Comparison of ENCODE assay signal across 18 cellular contexts in the genomic region with DNA sequence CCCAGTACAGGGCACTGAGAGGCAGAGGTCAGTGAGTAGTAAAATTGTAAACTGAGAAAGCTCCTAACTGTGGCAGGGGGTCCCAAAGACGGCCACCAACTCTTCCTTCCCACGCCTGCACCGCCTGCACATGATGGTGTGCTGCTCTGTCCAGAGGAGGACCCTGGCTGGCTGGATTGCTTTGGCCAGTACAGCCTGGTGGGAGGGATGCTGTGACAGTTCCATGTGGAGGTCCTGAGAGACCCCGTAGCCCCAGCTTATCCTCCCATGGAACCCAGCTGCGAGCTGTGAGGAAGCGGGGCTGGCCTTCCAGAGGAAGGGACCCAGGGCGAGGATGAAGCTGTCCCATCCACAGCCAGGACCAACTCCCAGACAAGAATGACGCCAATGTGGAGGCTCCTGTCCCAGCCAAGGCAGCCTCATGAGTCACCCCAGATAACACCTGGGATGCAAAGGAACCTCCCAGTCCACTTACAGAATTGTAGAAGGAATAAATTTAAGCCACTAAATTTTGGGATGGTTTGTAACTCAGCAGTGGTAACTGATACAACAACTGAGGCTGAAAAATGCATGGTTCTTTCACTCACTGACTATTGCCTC. TPM values are rescaled to one million over a fixed set of nuclear protein-coding genes. Genes with fewer than 3 reads are reported as not detected.
DNase-seq lines count a peak whose midpoint lies in the region; ATAC-seq, FAIRE-seq and TF ChIP-seq lines count a peak whose summit lies in the region.
"Had no signal": no experiment of that assay in that cellular context is flagged by ENCODE, and none has a peak within 500 bp of the region (broad histone marks: within the 10 kb centered on the region; RNA-seq: fewer than 3 reads in every experiment).

No MANE protein-coding gene starts in this region.

- intact Hi-C loops in CD4-positive, alpha-beta memory T cell (cut with micrococcal nuclease), result loop anchor here (2.0 to 10.0 kb wide), 6 partner anchors 17 to 1638 kb away; partner anchors contain the start of genes CST7, NAPB and PYGB
- intact Hi-C loops in PC-3 (cut with micrococcal nuclease), result no loop called here

- no peak for DNase-seq in CD4-positive, alpha-beta memory T cell
- DNase-seq in PC-3 (peak; percentile 13), small intestine (peak; percentile 54), DMS114 treated with DMSO at 0.1 percent for 48 hours (lab: John Stamatoyannopoulos, UW; ENCODE audit: unreplicated experiment) (no peak)
- DNase-seq: hippocampal formation; kidney glomerular epithelial cell; midbrain; NCI-H187; NCI-H446; Right ventricle myocardium superior; stimulated activated CD4-positive, alpha-beta T cell treated with anti-CD3 and anti-CD28 coated beads, Interleukin-4, amount 100 ng/mL, for 1 hour; T-helper 1 cell; WERI-Rb-1 had no signal

- no TSS peak for BruUV-seq in PC-3 (replicated peaks; lab: Mats Ljungman, UMichigan)

- H3K9me2 ChIP-seq in PC-3 (replicated peaks; ENCODE audit: low read length), result no peaks in the 10 kb centered on the region

- no peaks in the 10 kb centered on the region for H3K27me3 ChIP-seq in CD4-positive, alpha-beta memory T cell (ENCODE audit: insufficient read depth, low read length)
- H3K27me3 ChIP-seq in PC-3 (ENCODE audit: low read length) (peaks cover 37% of the 10 kb centered on the region), gastroesophageal sphincter (no peaks in the 10 kb centered on the region), small intestine (ENCODE audit: control insufficient read depth in 2 of 2, insufficient read depth in 2 of 2, low read length in 2 of 2) (no peaks in the 10 kb centered on the region)

- no peaks in the 10 kb centered on the region for H3K79me2 ChIP-seq in PC-3 (ENCODE audit: low read length)

- peak overlapping the region in 2 of 8 donors; percentile 31 to 56 for H3K4me3 Mint-ChIP-seq in CD4-positive, alpha-beta memory T cell

- H3K4me3 ChIP-seq in CD4-positive, alpha-beta memory T cell (ENCODE audit: low read length in 2 of 2), result no peak overlapping the region
- no peak overlapping the region for H3K4me3 ChIP-seq in PC-3 (ENCODE audit: low read length)
- no peak overlapping the region for H3K4me3 ChIP-seq in gastroesophageal sphincter
- H3K4me3 ChIP-seq in small intestine (ENCODE audit: low read depth in 1 of 2, low read length in 2 of 2), result no peak overlapping the region

- FAIRE-seq in small intestine (lab: Jason Lieb, UNC), result no peak

- peaks cover 2 to 13% of the 10 kb centered on the region in 2 donors for H3K36me3 Mint-ChIP-seq in CD4-positive, alpha-beta memory T cell

- H2AFZ ChIP-seq in PC-3 (ENCODE audit: low read length), result no peak overlapping the region

- WGBS in gastroesophageal sphincter (ENCODE audit: low coverage in 1 of 2), 2 donors, result 90% methylated on average over 3 of the region's 8 CpGs; no CpG with 5 or more reads in 1 of the 2 donors
- whole genome bisulfite sequencing in small intestine, 3 donors, result 78 to 87% (median 85%) methylated on average over 8 of the region's 8 CpGs

- ATAC-seq in PC-3 (no peak), gastroesophageal sphincter (no peak), GM18868 (IDR thresholded peaks at IDR 0.05; ENCODE audit: unreplicated experiment) (no peak), HG03432 (IDR thresholded peaks at IDR 0.05; ENCODE audit: unreplicated experiment) (no peak)

- H3K9ac ChIP-seq in PC-3 (ENCODE audit: low read length), result no peak overlapping the region

- peaks cover 16 to 42% (median 27%) of the 10 kb centered on the region in 4 donors for H3K4me1 Mint-ChIP-seq in CD4-positive, alpha-beta memory T cell

- peak overlapping the region in 6 of 7 donors; percentile 17 to 96 (median 77) for H3K27ac Mint-ChIP-seq in CD4-positive, alpha-beta memory T cell
- H3K27ac Mint-ChIP-seq: activated T-helper 1 cell treated with anti-CD3 and anti-CD28 coated beads, Interleukin-12 subunit alpha, Interleukin-12 subunit beta, Interleukin-2, Interleukin-4 antibody, amounts not matched to agents 30 ng/mL and 10 ng/mL and 1 ng/mL, durations not matched to agents 14 hours and 24 hours and 36 hours had no signal

- CTCF ChIA-PET in CD4-positive, alpha-beta memory T cell (lab: Charles Lee; ENCODE audit: partially characterized antibody), result interaction anchor here (0.8 to 12.0 kb wide), 5 partner anchors 14 to 129 kb away, joined by 3 to 260 read pairs (median 3); partner anchors contain the start of gene APMAP
- CTCF ChIA-PET in PC-3 (lab: Charles Lee), result interaction anchor here (1.7 kb wide), 1 partner anchor 66 kb away, joined by 11 read pairs; no protein-coding TSS in a partner anchor

- H3K27me3 Mint-ChIP-seq in CD4-positive, alpha-beta memory T cell, result peaks cover 2% of the 10 kb centered on the region in 2 donors

- H3F3A ChIP-seq in PC-3 (ENCODE audit: low read length, unreplicated experiment), result no peaks in the 10 kb centered on the region

- no peaks in the 10 kb centered on the region for H3K9me3 Mint-ChIP-seq in CD4-positive, alpha-beta memory T cell
- H3K9me3 Mint-ChIP-seq: activated T-helper 1 cell treated with anti-CD3 and anti-CD28 coated beads, Interleukin-12 subunit alpha, Interleukin-12 subunit beta, Interleukin-2, Interleukin-4 antibody, amounts not matched to agents 30 ng/mL and 10 ng/mL and 1 ng/mL, durations not matched to agents 14 hours and 24 hours and 36 hours had no signal

- POLR2A ChIA-PET in CD4-positive, alpha-beta memory T cell (lab: Charles Lee; ENCODE audit: partially characterized antibody), result interaction anchor here (0.9 to 4.4 kb wide), 4 partner anchors 23 to 135 kb away, joined by 3 to 60 read pairs (median 45); partner anchors contain the start of genes APMAP and ENTPD6
- POLR2A ChIA-PET in PC-3 (lab: Charles Lee; ENCODE audit: unreplicated experiment), result no interaction called here

- peaks cover 33% of the 10 kb centered on the region for H3K4me1 ChIP-seq in CD4-positive, alpha-beta memory T cell (ENCODE audit: insufficient read depth, low read length)
- H3K4me1 ChIP-seq in PC-3 (ENCODE audit: insufficient read depth, low read length) (peaks cover 26% of the 10 kb centered on the region), gastroesophageal sphincter (peaks cover 0 to 37% (median 25%) of the 10 kb centered on the region in 3 donors), small intestine (ENCODE audit: control insufficient read depth in 2 of 2, insufficient read depth in 1 of 2, low read depth in 1 of 2, low read length in 1 of 2) (peaks cover 5 to 9% of the 10 kb centered on the region in 2 donors)

- no peaks in the 10 kb centered on the region for H3K9me3 ChIP-seq in CD4-positive, alpha-beta memory T cell (ENCODE audit: control insufficient read depth in 1 of 2, low read length in 2 of 2)
- no peaks in the 10 kb centered on the region for H3K9me3 ChIP-seq in PC-3 (ENCODE audit: low read length)
- H3K9me3 ChIP-seq in gastroesophageal sphincter, result no peaks in the 10 kb centered on the region
- no peaks in the 10 kb centered on the region for H3K9me3 ChIP-seq in small intestine (ENCODE audit: control insufficient read depth, low read depth)

- no peaks in the 10 kb centered on the region for H4K20me1 ChIP-seq in PC-3 (ENCODE audit: low read length)

- TF ChIP-seq CTCF in PC-3 (conservative IDR thresholded peaks at IDR 0.05; ENCODE audit: low read depth, low read length) (no peak), gastroesophageal sphincter (IDR thresholded peaks at IDR 0.05) (no peak)

- peaks cover 3% of the 10 kb centered on the region for H3K36me3 ChIP-seq in CD4-positive, alpha-beta memory T cell (ENCODE audit: insufficient read depth, low read length)
- H3K36me3 ChIP-seq in PC-3 (ENCODE audit: low read depth, low read length) (no peaks in the 10 kb centered on the region), gastroesophageal sphincter (no peaks in the 10 kb centered on the region), small intestine (ENCODE audit: control insufficient read depth in 2 of 2, insufficient read depth in 2 of 2, low read length in 2 of 2) (no peaks in the 10 kb centered on the region)
- H3K36me3 ChIP-seq: WERI-Rb-1 had no signal

- no peak overlapping the region for H3K27ac ChIP-seq in CD4-positive, alpha-beta memory T cell (ENCODE audit: low read depth, low read length)
- H3K27ac ChIP-seq in PC-3 (ENCODE audit: low read length) (no peak overlapping the region), gastroesophageal sphincter (peak overlapping the region in 3 of 4 donors; percentile 95 to 97 (median 96)), small intestine (ENCODE audit: low read depth in 1 of 2, low read length in 1 of 2) (no peak overlapping the region)
- H3K27ac ChIP-seq: WERI-Rb-1 had no signal

- no peak for TF ChIP-seq EP300 in gastroesophageal sphincter (IDR thresholded peaks at IDR 0.05)

- H3K4me2 ChIP-seq in PC-3 (ENCODE audit: low read length), result no peak overlapping the region

- TF ChIP-seq POLR2A in gastroesophageal sphincter (IDR thresholded peaks at IDR 0.05), result no peak

RNA-seq across cellular contexts. Expression of gene ACSS1, which starts 2.0 kb away (rescaled TPM):
- total RNA-seq in CD4-positive, alpha-beta memory T cell, result 10 to 100 TPM; 55.4 to 56.5 TPM
- polyA plus RNA-seq in CD4-positive, alpha-beta memory T cell, result 10 to 100 TPM; 44.6 to 47.2 TPM
- 2.3 and 2.4 TPM in 2 replicates for total RNA-seq in PC-3 (2014; rRNA removed)
- 100 to 1,000 TPM in 1 of 4 donors, 10 to 100 TPM in 3; 44.7 to 105 (median 61.6) TPM for total RNA-seq in gastroesophageal sphincter
- 10 to 100 TPM; 27.9 to 65.8 (median 45.1) TPM for polyA plus RNA-seq in small intestine

RNA-seq across cellular contexts. Expression of gene VSX1, which starts 22.0 kb away (rescaled TPM):
- total RNA-seq in CD4-positive, alpha-beta memory T cell, result not detected
- not detected for polyA plus RNA-seq in CD4-positive, alpha-beta memory T cell
- total RNA-seq in PC-3 (2014; rRNA removed), result not detected in 2 replicates
- total RNA-seq in gastroesophageal sphincter, result not detected
- under 1 TPM in 1 of 3 donors, not detected in 2; 0.04 TPM for polyA plus RNA-seq in small intestine
- total RNA-seq: activated T-helper 1 cell treated with anti-CD3 and anti-CD28 coated beads, Interleukin-12 subunit alpha, Interleukin-12 subunit beta, Interleukin-2, Interleukin-4 antibody, amounts not matched to agents 30 ng/mL and 10 ng/mL and 1 ng/mL, durations not matched to agents 14 hours and 24 hours and 36 hours; osteocyte had no signal

Comparison
In these comparisons a context has a peak if more than half of its experiments do, and no peak if none do; other contexts are left out.
1. DNase-seq: peak in PC-3 (single experiment) and small intestine (single experiment); none in CD4-positive, alpha-beta memory T cell (0 of 5) and DMS114 treated with DMSO at 0.1 percent for 48 hours (single experiment).
2. H3K27ac ChIP-seq: peak in gastroesophageal sphincter (3 of 4); none in CD4-positive, alpha-beta memory T cell (single experiment), PC-3 (single experiment) and small intestine (0 of 2).
3. RNA of gene ACSS1, which starts 2.0 kb away (total RNA-seq): 44.7 to 105 TPM in gastroesophageal sphincter and 55.4 to 56.5 TPM in CD4-positive, alpha-beta memory T cell; 2.3 to 2.4 TPM in PC-3; every median in the first group is over 10 times any median in the second.